In the genomic region with DNA sequence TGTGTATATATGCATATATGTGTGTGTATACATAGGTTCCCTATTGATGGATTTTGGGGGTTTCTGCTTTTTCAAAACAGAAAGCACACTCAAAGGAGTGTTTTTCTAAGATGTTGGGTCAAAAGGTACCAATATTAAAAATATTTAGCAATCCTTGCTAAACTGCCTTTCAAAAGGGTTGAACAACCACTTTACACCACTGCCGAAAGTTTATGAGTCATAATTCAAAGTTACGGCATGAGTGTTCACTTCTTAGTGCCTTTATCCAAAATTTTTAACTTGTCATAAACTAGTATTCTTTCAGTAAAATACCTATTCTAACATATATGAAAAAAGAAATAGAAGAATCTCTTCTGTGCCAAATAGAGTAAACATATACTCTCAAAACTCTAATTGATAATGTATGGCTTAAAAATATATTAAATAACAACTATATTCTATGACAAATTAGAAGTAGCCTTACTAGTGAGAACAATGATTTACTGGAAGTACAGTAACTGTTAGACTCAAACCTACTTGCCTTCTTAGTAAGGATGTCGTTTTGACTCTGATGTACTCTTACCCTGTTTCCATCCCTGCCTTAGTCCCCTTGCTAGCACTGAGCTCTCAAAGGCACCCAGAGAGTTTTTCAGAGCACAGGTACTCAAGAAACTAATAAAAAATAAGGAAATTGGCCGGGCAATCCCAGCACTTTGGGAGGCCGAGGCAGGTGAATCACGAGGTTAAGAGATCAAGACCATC, we compare ENCODE assay signal across 24 cellular contexts.
"Had no signal": no experiment of that assay in that cellular context is flagged by ENCODE, and none has a peak within 500 bp of the region (broad histone marks: within the 10 kb centered on the region; RNA-seq: fewer than 3 reads in every experiment).

No MANE protein-coding gene starts in this region.

- H3K27ac Mint-ChIP-seq: activated B cell treated with CpG ODN at 0.5 μM for 24 hours; activated naive CD4-positive, alpha-beta T cell treated with anti-CD3 and anti-CD28 coated beads, Interleukin-2, amount 10 ng/mL, durations not matched to agents 7 days and 5 days; activated naive CD8-positive, alpha-beta T cell treated with anti-CD3 and anti-CD28 coated beads for 36 hours; T-cell had no signal

- H3K9me3 Mint-ChIP-seq: activated B cell treated with CpG ODN at 0.5 μM for 24 hours; activated naive CD4-positive, alpha-beta T cell treated with anti-CD3 and anti-CD28 coated beads, Interleukin-2, amount 10 ng/mL, durations not matched to agents 7 days and 5 days; activated naive CD8-positive, alpha-beta T cell treated with anti-CD3 and anti-CD28 coated beads for 36 hours; activated T-helper 2 cell treated with anti-CD3 and anti-CD28 coated beads, Interferon-gamma antibody, Interleukin-2, Interleukin-4, amounts not matched to agents 10 μg/mL and 5 μg/mL and 100 μg/mL, durations not matched to agents 14 hours and 24 hours and 36 hours; T-cell had no signal

- H3K27me3 ChIP-seq: brain microvascular endothelial cell had no signal

- ATAC-seq: K562, Right ventricle myocardium inferior, T-cell had no signal

- H3K4me3 Mint-ChIP-seq: activated B cell treated with CpG ODN at 0.5 μM for 24 hours; activated naive CD4-positive, alpha-beta T cell treated with anti-CD3 and anti-CD28 coated beads, Interleukin-2, amount 10 ng/mL, durations not matched to agents 7 days and 5 days; activated naive CD8-positive, alpha-beta T cell treated with anti-CD3 and anti-CD28 coated beads for 36 hours; T-cell had no signal

- FAIRE-seq: K562, TTC549 had no signal

- H3K4me2 ChIP-seq: PC-9 had no signal

- H2AFZ ChIP-seq: PC-9 had no signal

- H3K27me3 Mint-ChIP-seq: activated B cell treated with CpG ODN at 0.5 μM for 24 hours; activated naive CD4-positive, alpha-beta T cell treated with anti-CD3 and anti-CD28 coated beads, Interleukin-2, amount 10 ng/mL, durations not matched to agents 7 days and 5 days; activated naive CD8-positive, alpha-beta T cell treated with anti-CD3 and anti-CD28 coated beads for 36 hours; T-cell had no signal

- H3K36me3 ChIP-seq: brain microvascular endothelial cell had no signal

- H3K27ac ChIP-seq: brain microvascular endothelial cell, PC-9, SK-N-MC had no signal

- H3K4me3 ChIP-seq: K562, PC-9, SK-N-MC had no signal

- DNase-seq: activated B cell treated with CpG ODN at 0.5 μM for 24 hours; activated CD4-positive, alpha-beta T cell treated with anti-CD3 and anti-CD28 coated beads for 1 hour; activated CD4-positive, alpha-beta T cell treated with anti-CD3 and anti-CD28 coated beads, Interleukin-2, amount 50 U/mL, for 4 hours; activated gamma-delta T cell treated with Interleukin-2 at 50 U/mL for 16 hours; activated naive CD4-positive, alpha-beta T cell treated with anti-CD3 and anti-CD28 coated beads, Interleukin-2, amount 10 ng/mL, durations not matched to agents 7 days and 5 days; activated naive CD8-positive, alpha-beta T cell treated with anti-CD3 and anti-CD28 coated beads for 36 hours; activated T-cell treated with anti-CD3 and anti-CD28 coated beads for 4 hours; brain microvascular endothelial cell; cerebellar nuclear complex; Karpas-422; NCI-H1105 treated with DMSO at 0.1 percent for 48 hours; NCI-H146; NCI-H187 treated with DMSO at 0.1 percent for 48 hours; NCI-H2081 treated with DMSO at 0.1 percent for 48 hours; NCI-H446; NCI-H524; PC-9; T-cell; T1000 had no signal
